Comparison of ENCODE assay signal across 1 cellular context in the genomic region with DNA sequence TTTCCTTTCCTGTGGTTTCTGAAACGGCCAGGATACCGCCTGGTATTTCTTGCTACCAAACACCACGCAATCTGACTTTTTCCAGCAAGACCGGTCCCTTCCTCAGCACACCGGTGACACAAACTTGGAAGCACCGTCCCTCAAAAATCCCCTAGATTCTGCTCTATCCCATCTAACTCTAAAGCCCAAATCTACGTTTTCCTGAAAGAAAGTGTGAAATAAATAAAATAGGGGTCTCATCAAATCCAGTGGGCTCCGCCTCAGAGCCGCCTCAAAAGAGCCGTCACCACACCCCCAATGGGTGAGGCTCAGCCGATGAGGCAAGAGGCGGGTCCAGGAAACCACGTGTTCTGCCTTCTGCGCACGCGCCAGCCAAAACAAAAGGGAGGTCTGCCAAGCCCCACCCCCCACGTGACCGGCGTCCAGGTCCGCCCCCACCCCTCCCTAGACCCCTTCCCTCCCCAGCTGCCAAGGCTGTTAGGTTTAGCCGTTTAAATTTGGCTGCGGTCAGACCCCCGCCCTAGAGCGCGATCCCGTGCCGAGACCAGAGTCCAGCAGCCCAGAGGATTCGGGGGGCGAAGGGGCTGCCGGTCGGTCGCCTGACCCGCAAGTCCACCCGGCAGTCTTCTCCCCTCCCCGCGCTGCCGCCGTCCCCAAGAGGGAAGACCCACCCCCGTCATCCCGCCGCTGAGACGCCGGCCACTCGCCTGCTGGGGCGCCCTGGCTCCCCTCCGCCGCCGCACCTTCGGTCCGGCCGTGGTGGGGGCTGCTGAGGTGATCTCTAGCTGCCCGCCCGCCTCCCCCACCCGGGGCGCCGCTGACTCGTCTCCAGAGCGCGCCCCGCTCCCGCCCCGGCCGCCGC.
TF ChIP-seq lines count a peak whose summit lies in the region.

No MANE protein-coding gene starts in this region.

TF ChIP-seq in HepG2, 621 proteins besides CTCF, POLR2A, EP300 and RAD21 (continued from another document and continues in another):
- no peak for TF ChIP-seq ZNF44 (CRISPR knock-in tag; IDR thresholded peaks at IDR 0.05)
- peak; percentile 41 for TF ChIP-seq FOXP4 (CRISPR knock-in tag; IDR thresholded peaks at IDR 0.05)
- TF ChIP-seq MAZ (IDR thresholded peaks at IDR 0.05; ENCODE audit: borderline replicate concordance, low read depth, low read length), result peak; percentile 66; the same call in 1 of the 2 replicates
- peak; percentile 37; the same call in 1 of the 2 replicates for TF ChIP-seq MAZ (CRISPR knock-in tag; IDR thresholded peaks at IDR 0.05; ENCODE audit: low read depth)
- no peak for TF ChIP-seq ZNF33B (CRISPR knock-in tag; IDR thresholded peaks at IDR 0.05)
- no peak; the same call in 1 of the 2 replicates for TF ChIP-seq CHD4 (IDR thresholded peaks at IDR 0.05; ENCODE audit: borderline replicate concordance, low read length)
- TF ChIP-seq PRMT3 (CRISPR knock-in tag; IDR thresholded peaks at IDR 0.05; ENCODE audit: borderline replicate concordance, low read depth), result no peak
- peak; percentile 13; the same call in 1 of the 2 replicates for TF ChIP-seq ZNF768 (CRISPR knock-in tag; IDR thresholded peaks at IDR 0.05)
- no peak for TF ChIP-seq RBAK (CRISPR knock-in tag; IDR thresholded peaks at IDR 0.05)
- TF ChIP-seq NFIC (IDR thresholded peaks at IDR 0.05; ENCODE audit: low read length), result no peak
- TF ChIP-seq HIVEP1 (CRISPR knock-in tag; IDR thresholded peaks at IDR 0.05), result no peak
- no peak for TF ChIP-seq DNMT1 (CRISPR knock-in tag; IDR thresholded peaks at IDR 0.05)
- no peak for TF ChIP-seq THAP8 (CRISPR knock-in tag; IDR thresholded peaks at IDR 0.05; ENCODE audit: borderline replicate concordance)
- no peak for TF ChIP-seq ZNF615 (CRISPR knock-in tag; IDR thresholded peaks at IDR 0.05; ENCODE audit: borderline replicate concordance)
- TF ChIP-seq ZFP62 (CRISPR knock-in tag; IDR thresholded peaks at IDR 0.05), result no peak
- no peak for TF ChIP-seq ZSCAN30 (CRISPR knock-in tag; IDR thresholded peaks at IDR 0.05)
- TF ChIP-seq SMARCC2 (IDR thresholded peaks at IDR 0.05), result no peak
- TF ChIP-seq TAF15 (IDR thresholded peaks at IDR 0.05; ENCODE audit: low read depth, low read length, poor library complexity, severe bottlenecking), result peak; percentile 70
- TF ChIP-seq, protein P1, sequence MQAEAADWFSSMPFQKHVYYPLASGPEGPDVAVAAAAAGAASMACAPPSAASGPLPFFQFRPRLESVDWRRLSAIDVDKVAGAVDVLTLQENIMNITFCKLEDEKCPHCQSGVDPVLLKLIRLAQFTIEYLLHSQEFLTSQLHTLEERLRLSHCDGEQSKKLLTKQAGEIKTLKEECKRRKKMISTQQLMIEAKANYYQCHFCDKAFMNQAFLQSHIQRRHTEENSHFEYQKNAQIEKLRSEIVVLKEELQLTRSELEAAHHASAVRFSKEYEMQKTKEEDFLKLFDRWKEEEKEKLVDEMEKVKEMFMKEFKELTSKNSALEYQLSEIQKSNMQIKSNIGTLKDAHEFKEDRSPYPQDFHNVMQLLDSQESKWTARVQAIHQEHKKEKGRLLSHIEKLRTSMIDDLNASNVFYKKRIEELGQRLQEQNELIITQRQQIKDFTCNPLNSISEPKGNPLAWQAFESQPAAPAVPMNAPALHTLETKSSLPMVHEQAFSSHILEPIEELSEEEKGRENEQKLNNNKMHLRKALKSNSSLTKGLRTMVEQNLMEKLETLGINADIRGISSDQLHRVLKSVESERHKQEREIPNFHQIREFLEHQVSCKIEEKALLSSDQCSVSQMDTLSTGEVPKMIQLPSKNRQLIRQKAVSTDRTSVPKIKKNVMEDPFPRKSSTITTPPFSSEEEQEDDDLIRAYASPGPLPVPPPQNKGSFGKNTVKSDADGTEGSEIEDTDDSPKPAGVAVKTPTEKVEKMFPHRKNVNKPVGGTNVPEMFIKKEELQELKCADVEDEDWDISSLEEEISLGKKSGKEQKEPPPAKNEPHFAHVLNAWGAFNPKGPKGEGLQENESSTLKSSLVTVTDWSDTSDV (CRISPR knock-in tag; IDR thresholded peaks at IDR 0.05), result no peak
- TF ChIP-seq ZNF713 (CRISPR knock-in tag; IDR thresholded peaks at IDR 0.05), result no peak
- TF ChIP-seq MXD3 (CRISPR knock-in tag; IDR thresholded peaks at IDR 0.05), result no peak; the same call in 1 of the 2 replicates
- TF ChIP-seq KLF9 (CRISPR knock-in tag; IDR thresholded peaks at IDR 0.05; ENCODE audit: low read depth), result peak; percentile 44; the same call in 1 of the 2 replicates
- TF ChIP-seq, protein P2, sequence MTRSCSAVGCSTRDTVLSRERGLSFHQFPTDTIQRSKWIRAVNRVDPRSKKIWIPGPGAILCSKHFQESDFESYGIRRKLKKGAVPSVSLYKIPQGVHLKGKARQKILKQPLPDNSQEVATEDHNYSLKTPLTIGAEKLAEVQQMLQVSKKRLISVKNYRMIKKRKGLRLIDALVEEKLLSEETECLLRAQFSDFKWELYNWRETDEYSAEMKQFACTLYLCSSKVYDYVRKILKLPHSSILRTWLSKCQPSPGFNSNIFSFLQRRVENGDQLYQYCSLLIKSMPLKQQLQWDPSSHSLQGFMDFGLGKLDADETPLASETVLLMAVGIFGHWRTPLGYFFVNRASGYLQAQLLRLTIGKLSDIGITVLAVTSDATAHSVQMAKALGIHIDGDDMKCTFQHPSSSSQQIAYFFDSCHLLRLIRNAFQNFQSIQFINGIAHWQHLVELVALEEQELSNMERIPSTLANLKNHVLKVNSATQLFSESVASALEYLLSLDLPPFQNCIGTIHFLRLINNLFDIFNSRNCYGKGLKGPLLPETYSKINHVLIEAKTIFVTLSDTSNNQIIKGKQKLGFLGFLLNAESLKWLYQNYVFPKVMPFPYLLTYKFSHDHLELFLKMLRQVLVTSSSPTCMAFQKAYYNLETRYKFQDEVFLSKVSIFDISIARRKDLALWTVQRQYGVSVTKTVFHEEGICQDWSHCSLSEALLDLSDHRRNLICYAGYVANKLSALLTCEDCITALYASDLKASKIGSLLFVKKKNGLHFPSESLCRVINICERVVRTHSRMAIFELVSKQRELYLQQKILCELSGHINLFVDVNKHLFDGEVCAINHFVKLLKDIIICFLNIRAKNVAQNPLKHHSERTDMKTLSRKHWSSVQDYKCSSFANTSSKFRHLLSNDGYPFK (CRISPR knock-in tag; IDR thresholded peaks at IDR 0.05; ENCODE audit: borderline replicate concordance), result no peak
- no peak for TF ChIP-seq ZNF496 (CRISPR knock-in tag; IDR thresholded peaks at IDR 0.05; ENCODE audit: insufficient replicate concordance)
- TF ChIP-seq, protein P3, sequence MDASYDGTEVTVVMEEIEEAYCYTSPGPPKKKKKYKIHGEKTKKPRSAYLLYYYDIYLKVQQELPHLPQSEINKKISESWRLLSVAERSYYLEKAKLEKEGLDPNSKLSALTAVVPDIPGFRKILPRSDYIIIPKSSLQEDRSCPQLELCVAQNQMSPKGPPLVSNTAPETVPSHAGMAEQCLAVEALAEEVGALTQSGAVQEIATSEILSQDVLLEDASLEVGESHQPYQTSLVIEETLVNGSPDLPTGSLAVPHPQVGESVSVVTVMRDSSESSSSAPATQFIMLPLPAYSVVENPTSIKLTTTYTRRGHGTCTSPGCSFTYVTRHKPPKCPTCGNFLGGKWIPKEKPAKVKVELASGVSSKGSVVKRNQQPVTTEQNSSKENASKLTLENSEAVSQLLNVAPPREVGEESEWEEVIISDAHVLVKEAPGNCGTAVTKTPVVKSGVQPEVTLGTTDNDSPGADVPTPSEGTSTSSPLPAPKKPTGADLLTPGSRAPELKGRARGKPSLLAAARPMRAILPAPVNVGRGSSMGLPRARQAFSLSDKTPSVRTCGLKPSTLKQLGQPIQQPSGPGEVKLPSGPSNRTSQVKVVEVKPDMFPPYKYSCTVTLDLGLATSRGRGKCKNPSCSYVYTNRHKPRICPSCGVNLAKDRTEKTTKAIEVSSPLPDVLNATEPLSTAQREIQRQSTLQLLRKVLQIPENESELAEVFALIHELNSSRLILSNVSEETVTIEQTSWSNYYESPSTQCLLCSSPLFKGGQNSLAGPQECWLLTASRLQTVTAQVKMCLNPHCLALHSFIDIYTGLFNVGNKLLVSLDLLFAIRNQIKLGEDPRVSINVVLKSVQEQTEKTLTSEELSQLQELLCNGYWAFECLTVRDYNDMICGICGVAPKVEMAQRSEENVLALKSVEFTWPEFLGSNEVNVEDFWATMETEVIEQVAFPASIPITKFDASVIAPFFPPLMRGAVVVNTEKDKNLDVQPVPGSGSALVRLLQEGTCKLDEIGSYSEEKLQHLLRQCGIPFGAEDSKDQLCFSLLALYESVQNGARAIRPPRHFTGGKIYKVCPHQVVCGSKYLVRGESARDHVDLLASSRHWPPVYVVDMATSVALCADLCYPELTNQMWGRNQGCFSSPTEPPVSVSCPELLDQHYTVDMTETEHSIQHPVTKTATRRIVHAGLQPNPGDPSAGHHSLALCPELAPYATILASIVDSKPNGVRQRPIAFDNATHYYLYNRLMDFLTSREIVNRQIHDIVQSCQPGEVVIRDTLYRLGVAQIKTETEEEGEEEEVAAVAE (CRISPR knock-in tag; IDR thresholded peaks at IDR 0.05; ENCODE audit: borderline replicate concordance), result 0 out of 2 replicates have a peak, but pooled peaks have one; percentile 39
- no peak for TF ChIP-seq SIN3B (IDR thresholded peaks at IDR 0.05; ENCODE audit: low read length)
- TF ChIP-seq ZBED4 (CRISPR knock-in tag; IDR thresholded peaks at IDR 0.05; ENCODE audit: borderline replicate concordance), result no peak
- no peak for TF ChIP-seq KLF13 (CRISPR knock-in tag; IDR thresholded peaks at IDR 0.05)
- no peak for TF ChIP-seq ZBTB1 (CRISPR knock-in tag; IDR thresholded peaks at IDR 0.05; ENCODE audit: borderline replicate concordance)
- TF ChIP-seq, protein P4, sequence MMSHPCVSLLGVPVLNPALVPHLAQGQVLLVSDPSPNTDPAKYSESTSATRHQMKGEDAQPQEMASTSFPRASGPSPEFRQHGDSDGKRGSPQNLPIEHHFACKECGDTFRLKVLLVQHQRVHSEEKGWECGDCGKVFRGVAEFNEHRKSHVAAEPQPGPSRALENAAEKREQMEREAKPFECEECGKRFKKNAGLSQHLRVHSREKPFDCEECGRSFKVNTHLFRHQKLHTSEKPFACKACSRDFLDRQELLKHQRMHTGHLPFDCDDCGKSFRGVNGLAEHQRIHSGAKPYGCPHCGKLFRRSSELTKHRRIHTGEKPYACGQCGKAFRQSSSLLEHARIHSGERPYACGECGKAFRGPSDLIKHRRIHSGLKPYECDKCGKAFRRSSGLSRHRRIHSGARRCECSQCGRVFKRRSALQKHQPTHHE (CRISPR knock-in tag; IDR thresholded peaks at IDR 0.05; ENCODE audit: borderline replicate concordance), result 0 out of 2 replicates have a peak, but pooled peaks have one; percentile 78
- TF ChIP-seq CBX1 (IDR thresholded peaks at IDR 0.05; ENCODE audit: low read depth), result peak; percentile 24
- no peak for TF ChIP-seq EED (CRISPR knock-in tag; IDR thresholded peaks at IDR 0.05)
